In the genomic region with DNA sequence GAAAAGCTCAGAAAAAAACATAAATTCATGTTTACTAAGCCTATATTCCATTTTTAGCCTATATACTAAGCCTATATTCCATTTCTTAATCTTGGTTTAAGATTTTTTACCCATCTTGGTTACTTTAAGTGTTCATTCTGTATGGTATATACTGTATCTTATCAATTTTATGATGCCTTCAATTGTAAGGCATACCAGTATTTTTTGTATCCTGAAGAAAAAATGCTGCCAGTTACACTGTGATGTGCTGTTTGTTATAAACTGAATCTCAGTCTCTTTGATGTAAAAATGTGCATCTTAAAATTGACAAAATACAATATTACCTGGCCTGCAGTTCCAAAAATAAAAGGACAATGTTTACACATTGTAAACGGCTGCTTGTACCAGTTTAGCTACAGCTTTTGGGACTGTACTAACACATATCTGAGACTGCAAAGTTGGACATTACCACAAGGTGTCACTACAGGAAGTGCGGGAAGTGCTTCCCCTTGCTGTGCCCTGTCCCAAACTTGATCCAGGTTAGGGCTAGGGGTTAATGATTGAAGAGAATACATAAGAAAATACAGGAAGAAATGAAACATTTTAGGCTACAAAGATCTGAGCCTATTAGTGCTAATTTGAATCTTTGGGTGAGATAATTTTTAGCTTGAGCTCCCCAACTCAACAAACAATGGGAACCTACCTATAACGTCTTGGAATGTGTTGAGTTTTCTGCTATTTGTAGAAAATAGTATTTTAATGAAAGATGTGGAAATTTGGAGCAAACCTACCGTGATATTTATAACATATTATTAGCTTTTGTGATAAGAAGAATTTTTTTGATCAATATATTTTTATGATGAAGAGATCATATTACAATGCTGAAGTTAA, we compare ENCODE assay signal across 1 cellular context.
TF ChIP-seq lines count a peak whose summit lies in the region.

No MANE protein-coding gene starts in this region.

TF ChIP-seq in H1, 55 proteins besides CTCF, POLR2A, EP300 and RAD21 (continued from another document):
- TF ChIP-seq, protein P1, sequence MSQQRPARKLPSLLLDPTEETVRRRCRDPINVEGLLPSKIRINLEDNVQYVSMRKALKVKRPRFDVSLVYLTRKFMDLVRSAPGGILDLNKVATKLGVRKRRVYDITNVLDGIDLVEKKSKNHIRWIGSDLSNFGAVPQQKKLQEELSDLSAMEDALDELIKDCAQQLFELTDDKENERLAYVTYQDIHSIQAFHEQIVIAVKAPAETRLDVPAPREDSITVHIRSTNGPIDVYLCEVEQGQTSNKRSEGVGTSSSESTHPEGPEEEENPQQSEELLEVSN (IDR thresholded peaks at IDR 0.05) = no peak
- TF ChIP-seq PHF8 (conservative IDR thresholded peaks at IDR 0.05; ENCODE audit: low read depth, low read length) = no peak
- TF ChIP-seq KDM1A (IDR thresholded peaks at IDR 0.05; ENCODE audit: borderline replicate concordance, low read length) = no peak
- TF ChIP-seq JUN (IDR thresholded peaks at IDR 0.05; ENCODE audit: low read depth, low read length) = no peak
- TF ChIP-seq, protein P2, sequence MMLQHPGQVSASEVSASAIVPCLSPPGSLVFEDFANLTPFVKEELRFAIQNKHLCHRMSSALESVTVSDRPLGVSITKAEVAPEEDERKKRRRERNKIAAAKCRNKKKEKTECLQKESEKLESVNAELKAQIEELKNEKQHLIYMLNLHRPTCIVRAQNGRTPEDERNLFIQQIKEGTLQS (IDR thresholded peaks at IDR 0.05; ENCODE audit: insufficient read depth, low read depth, low read length) = no peak
